Comparison of ENCODE assay signal across 9 cellular contexts in genomic region chr4:102612824-102613366, GRCh38.
DNase-seq lines count a peak whose midpoint lies in the region; ATAC-seq, FAIRE-seq and TF ChIP-seq lines count a peak whose summit lies in the region.
"Had no signal": no experiment of that assay in that cellular context is flagged by ENCODE, and none has a peak within 500 bp of the region (broad histone marks: within the 10 kb centered on the region; RNA-seq: fewer than 3 reads in every experiment).

No MANE protein-coding gene starts in this region.

- H3K36me3 ChIP-seq in astrocyte (ENCODE audit: insufficient read depth, low read length) (peaks cover 47% of the 10 kb centered on the region), HAP-1 (replicated peaks) (peaks cover 18% of the 10 kb centered on the region)

- H3K36me3 Mint-ChIP-seq in astrocyte (ENCODE audit: low read depth, unreplicated experiment), result peaks cover 40% of the 10 kb centered on the region
- peaks cover 36 to 91% (median 68%) of the 10 kb centered on the region in 3 donors for H3K36me3 Mint-ChIP-seq in naive thymus-derived CD8-positive, alpha-beta T cell

- H3K27me3 Mint-ChIP-seq in astrocyte (ENCODE audit: low read depth, unreplicated experiment), result no peaks in the 10 kb centered on the region
- no peaks in the 10 kb centered on the region for H3K27me3 Mint-ChIP-seq in naive thymus-derived CD8-positive, alpha-beta T cell

- no peak overlapping the region for H3K4me3 Mint-ChIP-seq in astrocyte (ENCODE audit: unreplicated experiment)
- peak overlapping the region; percentile 78 to 97 (median 86) for H3K4me3 Mint-ChIP-seq in naive thymus-derived CD8-positive, alpha-beta T cell

- peak; percentile 33 to 36 for DNase-seq in Kasumi-1 (lab: John Stamatoyannopoulos, UW)
- no peak for DNase-seq in astrocyte (ENCODE audit: low read depth)
- peak in 9 of 10 donors; percentile 21 to 81 (median 60) for DNase-seq in naive thymus-derived CD8-positive, alpha-beta T cell
- no peak for DNase-seq in NCI-H526 (lab: John Stamatoyannopoulos, UW)
- DNase-seq in HAP-1 (ENCODE audit: low spot score in 2 of 2), result no peak
- DNase-seq: OCI-M1 had no signal

- H3K4me1 ChIP-seq in astrocyte (ENCODE audit: insufficient read depth, low read length) (no peaks in the 10 kb centered on the region), HAP-1 (no peaks in the 10 kb centered on the region)

- H3K4me3 ChIP-seq in astrocyte (ENCODE audit: insufficient read depth, low read depth, low read length), result no peak overlapping the region
- H3K4me3 ChIP-seq in HAP-1, result no peak overlapping the region

- no peaks in the 10 kb centered on the region for H3K79me2 ChIP-seq in astrocyte (ENCODE audit: insufficient read depth, low read length)

- POLR2A ChIA-PET in naive thymus-derived CD8-positive, alpha-beta T cell (lab: Charles Lee), result interaction anchor here (0.7 to 3.5 kb wide), 11 partner anchors 10 to 215 kb away, joined by 3 to 19 read pairs (median 4); partner anchors contain the start of genes NFKB1 and UBE2D3

- no peak for FAIRE-seq in astrocyte (lab: Jason Lieb, UNC)

- no peak overlapping the region for H3K4me2 ChIP-seq in astrocyte (ENCODE audit: low read length)

- no peaks in the 10 kb centered on the region for H4K20me1 ChIP-seq in astrocyte (ENCODE audit: insufficient read depth, low read length)

- ATAC-seq in GM18502 (IDR thresholded peaks at IDR 0.05; ENCODE audit: poor library complexity, unreplicated experiment) (peak; percentile 42), GM21737 (IDR thresholded peaks at IDR 0.05; ENCODE audit: unreplicated experiment) (no peak), GM18907 (IDR thresholded peaks at IDR 0.05; ENCODE audit: unreplicated experiment) (no peak)
- ATAC-seq in naive thymus-derived CD8-positive, alpha-beta T cell, result peak; percentile 83 to 92

- no peak overlapping the region for H3K27ac ChIP-seq in astrocyte (ENCODE audit: low read depth, low read length)

- in situ Hi-C loops in HAP-1 (cut with MboI; ENCODE audit: low sequenced_read_pairs), result loop anchor here (25.0 kb wide), 1 partner anchor 176 kb away; no protein-coding TSS in a partner anchor

- H3K9me3 ChIP-seq in astrocyte (ENCODE audit: insufficient read depth, low read depth, low read length) (no peaks in the 10 kb centered on the region), HAP-1 (no peaks in the 10 kb centered on the region)

- no peaks in the 10 kb centered on the region for H3K27me3 ChIP-seq in astrocyte (ENCODE audit: insufficient read depth, low read length)
- H3K27me3 ChIP-seq in HAP-1 (ENCODE audit: low read depth), result no peaks in the 10 kb centered on the region

- no peaks in the 10 kb centered on the region for H3K9me3 Mint-ChIP-seq in astrocyte (ENCODE audit: unreplicated experiment)
- H3K9me3 Mint-ChIP-seq in naive thymus-derived CD8-positive, alpha-beta T cell, result no peaks in the 10 kb centered on the region

- TF ChIP-seq CTCF in astrocyte (IDR thresholded peaks at IDR 0.05; ENCODE audit: insufficient read depth, low read depth, low read length), result no peak

- peaks cover 8% of the 10 kb centered on the region for H3K4me1 Mint-ChIP-seq in astrocyte (ENCODE audit: low read depth, unreplicated experiment)
- peaks cover 35 to 84% (median 75%) of the 10 kb centered on the region in 4 donors for H3K4me1 Mint-ChIP-seq in naive thymus-derived CD8-positive, alpha-beta T cell

- H3K9ac ChIP-seq in astrocyte (ENCODE audit: low read length), result no peak overlapping the region

- no peak overlapping the region for H2AFZ ChIP-seq in astrocyte (ENCODE audit: low read depth, low read length)

- H3K27ac Mint-ChIP-seq in astrocyte (ENCODE audit: unreplicated experiment), result peak overlapping the region; percentile 55
- H3K27ac Mint-ChIP-seq in naive thymus-derived CD8-positive, alpha-beta T cell, result peak overlapping the region; percentile 96 to 100 (median 97)

Comparison
In these comparisons a context has a peak if more than half of its experiments do, and no peak if none do; other contexts are left out.
1. ATAC-seq: peak in GM18502 (single experiment) and naive thymus-derived CD8-positive, alpha-beta T cell (2 of 2); none in GM21737 (single experiment) and GM18907 (single experiment).
2. DNase-seq: peak in Kasumi-1 (2 of 2) and naive thymus-derived CD8-positive, alpha-beta T cell (9 of 10); none in astrocyte (single experiment), NCI-H526 (0 of 2) and HAP-1 (0 of 2).